1 cellular context compared by ENCODE assay signal in the genomic region with DNA sequence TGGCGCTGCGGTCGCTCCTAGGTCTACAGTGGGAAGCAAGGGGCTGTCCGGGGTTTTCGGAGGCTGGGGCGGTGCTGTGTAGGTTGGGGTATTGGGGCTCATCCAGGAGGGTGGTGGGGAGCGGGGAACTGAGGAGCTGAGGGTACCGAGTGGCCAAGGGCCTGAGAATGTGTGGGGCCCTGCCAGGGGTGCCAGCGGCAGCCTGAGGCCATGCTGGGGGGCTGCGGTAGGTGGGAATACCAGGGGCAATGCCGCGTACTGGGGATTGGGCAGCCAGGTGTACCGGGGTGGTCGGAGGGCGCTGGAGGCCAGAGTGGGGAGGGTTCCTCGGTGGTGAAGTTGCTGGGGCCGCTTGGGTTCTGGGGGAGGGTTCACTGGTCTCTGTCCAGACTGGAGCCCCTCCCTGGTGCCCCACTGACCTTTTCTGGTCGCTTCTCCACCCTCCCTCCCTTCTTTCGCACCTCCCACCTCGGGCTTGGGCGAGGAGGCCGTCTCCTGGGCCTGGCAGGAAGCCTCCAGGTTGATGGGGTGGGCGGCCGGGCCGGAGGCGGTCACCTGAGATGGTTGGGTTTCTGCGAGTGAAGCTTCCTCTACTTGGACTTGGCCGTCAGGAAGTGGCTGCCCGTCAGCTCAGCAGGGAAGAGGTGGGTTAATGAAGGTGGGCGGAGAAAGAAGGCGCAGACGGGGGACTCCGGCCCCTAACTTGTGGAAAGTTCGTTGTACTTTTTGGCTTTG.
TF ChIP-seq lines count a peak whose summit lies in the region.

No MANE protein-coding gene starts in this region.

TF ChIP-seq in GM12878, 131 proteins besides CTCF, POLR2A, EP300 and RAD21 (continued from another document and continues in another):
- no peak for TF ChIP-seq CEBPZ (IDR thresholded peaks at IDR 0.05; ENCODE audit: low read depth, low read length)
- TF ChIP-seq EZH2 (IDR thresholded peaks at IDR 0.05; ENCODE audit: borderline replicate concordance, control insufficient read depth, low read depth, low read length) = no peak
- TF ChIP-seq BHLHE40 (IDR thresholded peaks at IDR 0.05; ENCODE audit: borderline replicate concordance in 1 of 2, low read depth in 2 of 2, low read length in 1 of 2) = peak; percentile 18 to 46; a peak in 1 of 4 replicates
- no peak for TF ChIP-seq ZSCAN29 (IDR thresholded peaks at IDR 0.05)
- TF ChIP-seq, protein P1, sequence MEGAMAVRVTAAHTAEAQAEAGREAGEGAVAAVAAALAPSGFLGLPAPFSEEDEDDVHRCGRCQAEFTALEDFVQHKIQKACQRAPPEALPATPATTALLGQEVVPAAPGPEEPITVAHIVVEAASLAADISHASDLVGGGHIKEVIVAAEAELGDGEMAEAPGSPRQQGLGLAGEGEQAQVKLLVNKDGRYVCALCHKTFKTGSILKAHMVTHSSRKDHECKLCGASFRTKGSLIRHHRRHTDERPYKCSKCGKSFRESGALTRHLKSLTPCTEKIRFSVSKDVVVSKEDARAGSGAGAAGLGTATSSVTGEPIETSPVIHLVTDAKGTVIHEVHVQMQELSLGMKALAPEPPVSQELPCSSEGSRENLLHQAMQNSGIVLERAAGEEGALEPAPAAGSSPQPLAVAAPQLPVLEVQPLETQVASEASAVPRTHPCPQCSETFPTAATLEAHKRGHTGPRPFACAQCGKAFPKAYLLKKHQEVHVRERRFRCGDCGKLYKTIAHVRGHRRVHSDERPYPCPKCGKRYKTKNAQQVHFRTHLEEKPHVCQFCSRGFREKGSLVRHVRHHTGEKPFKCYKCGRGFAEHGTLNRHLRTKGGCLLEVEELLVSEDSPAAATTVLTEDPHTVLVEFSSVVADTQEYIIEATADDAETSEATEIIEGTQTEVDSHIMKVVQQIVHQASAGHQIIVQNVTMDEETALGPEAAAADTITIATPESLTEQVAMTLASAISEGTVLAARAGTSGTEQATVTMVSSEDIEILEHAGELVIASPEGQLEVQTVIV (IDR thresholded peaks at IDR 0.05; ENCODE audit: borderline replicate concordance, partially characterized antibody) = no peak
- no peak for TF ChIP-seq BCL11A (IDR thresholded peaks at IDR 0.05; ENCODE audit: low read depth, low read length)
- TF ChIP-seq POU2F2 (IDR thresholded peaks at IDR 0.05; ENCODE audit: borderline replicate concordance, low read depth, low read length) = no peak
- TF ChIP-seq, protein P2, sequence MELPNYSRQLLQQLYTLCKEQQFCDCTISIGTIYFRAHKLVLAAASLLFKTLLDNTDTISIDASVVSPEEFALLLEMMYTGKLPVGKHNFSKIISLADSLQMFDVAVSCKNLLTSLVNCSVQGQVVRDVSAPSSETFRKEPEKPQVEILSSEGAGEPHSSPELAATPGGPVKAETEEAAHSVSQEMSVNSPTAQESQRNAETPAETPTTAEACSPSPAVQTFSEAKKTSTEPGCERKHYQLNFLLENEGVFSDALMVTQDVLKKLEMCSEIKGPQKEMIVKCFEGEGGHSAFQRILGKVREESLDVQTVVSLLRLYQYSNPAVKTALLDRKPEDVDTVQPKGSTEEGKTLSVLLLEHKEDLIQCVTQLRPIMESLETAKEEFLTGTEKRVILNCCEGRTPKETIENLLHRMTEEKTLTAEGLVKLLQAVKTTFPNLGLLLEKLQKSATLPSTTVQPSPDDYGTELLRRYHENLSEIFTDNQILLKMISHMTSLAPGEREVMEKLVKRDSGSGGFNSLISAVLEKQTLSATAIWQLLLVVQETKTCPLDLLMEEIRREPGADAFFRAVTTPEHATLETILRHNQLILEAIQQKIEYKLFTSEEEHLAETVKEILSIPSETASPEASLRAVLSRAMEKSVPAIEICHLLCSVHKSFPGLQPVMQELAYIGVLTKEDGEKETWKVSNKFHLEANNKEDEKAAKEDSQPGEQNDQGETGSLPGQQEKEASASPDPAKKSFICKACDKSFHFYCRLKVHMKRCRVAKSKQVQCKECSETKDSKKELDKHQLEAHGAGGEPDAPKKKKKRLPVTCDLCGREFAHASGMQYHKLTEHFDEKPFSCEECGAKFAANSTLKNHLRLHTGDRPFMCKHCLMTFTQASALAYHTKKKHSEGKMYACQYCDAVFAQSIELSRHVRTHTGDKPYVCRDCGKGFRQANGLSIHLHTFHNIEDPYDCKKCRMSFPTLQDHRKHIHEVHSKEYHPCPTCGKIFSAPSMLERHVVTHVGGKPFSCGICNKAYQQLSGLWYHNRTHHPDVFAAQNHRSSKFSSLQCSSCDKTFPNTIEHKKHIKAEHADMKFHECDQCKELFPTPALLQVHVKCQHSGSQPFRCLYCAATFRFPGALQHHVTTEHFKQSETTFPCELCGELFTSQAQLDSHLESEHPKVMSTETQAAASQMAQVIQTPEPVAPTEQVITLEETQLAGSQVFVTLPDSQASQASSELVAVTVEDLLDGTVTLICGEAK (IDR thresholded peaks at IDR 0.05; ENCODE audit: borderline replicate concordance) = no peak
- no peak; the same call in 1 of the 2 replicates for TF ChIP-seq MTA3 (IDR thresholded peaks at IDR 0.05; ENCODE audit: borderline replicate concordance, low read length)
- peak; percentile 42; the same call in 1 of the 2 replicates for TF ChIP-seq RUNX3 (IDR thresholded peaks at IDR 0.05; ENCODE audit: low read length)
- TF ChIP-seq, protein P3, sequence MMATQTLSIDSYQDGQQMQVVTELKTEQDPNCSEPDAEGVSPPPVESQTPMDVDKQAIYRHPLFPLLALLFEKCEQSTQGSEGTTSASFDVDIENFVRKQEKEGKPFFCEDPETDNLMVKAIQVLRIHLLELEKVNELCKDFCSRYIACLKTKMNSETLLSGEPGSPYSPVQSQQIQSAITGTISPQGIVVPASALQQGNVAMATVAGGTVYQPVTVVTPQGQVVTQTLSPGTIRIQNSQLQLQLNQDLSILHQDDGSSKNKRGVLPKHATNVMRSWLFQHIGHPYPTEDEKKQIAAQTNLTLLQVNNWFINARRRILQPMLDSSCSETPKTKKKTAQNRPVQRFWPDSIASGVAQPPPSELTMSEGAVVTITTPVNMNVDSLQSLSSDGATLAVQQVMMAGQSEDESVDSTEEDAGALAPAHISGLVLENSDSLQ (IDR thresholded peaks at IDR 0.05) = peak; percentile 51
- TF ChIP-seq TARDBP (IDR thresholded peaks at IDR 0.05; ENCODE audit: borderline replicate concordance) = no peak
- no peak for TF ChIP-seq ZNF24 (IDR thresholded peaks at IDR 0.05)
- TF ChIP-seq TCF3 (IDR thresholded peaks at IDR 0.05; ENCODE audit: borderline replicate concordance, insufficient read depth, low read depth, low read length) = no peak
- TF ChIP-seq MEF2A (IDR thresholded peaks at IDR 0.05; ENCODE audit: insufficient read depth, low read depth, low read length) = no peak
- TF ChIP-seq PRDM15 (CRISPR knock-in tag; IDR thresholded peaks at IDR 0.05) = no peak
- TF ChIP-seq STAT3 (IDR thresholded peaks at IDR 0.05; ENCODE audit: low read depth, low read length) = no peak
- no peak for TF ChIP-seq HDAC2 (IDR thresholded peaks at IDR 0.05)
- TF ChIP-seq WRNIP1 (IDR thresholded peaks at IDR 0.05; ENCODE audit: borderline replicate concordance, low read depth, low read length) = no peak
- no peak for TF ChIP-seq ZBTB11 (CRISPR knock-in tag; IDR thresholded peaks at IDR 0.05)
- TF ChIP-seq, protein P4, sequence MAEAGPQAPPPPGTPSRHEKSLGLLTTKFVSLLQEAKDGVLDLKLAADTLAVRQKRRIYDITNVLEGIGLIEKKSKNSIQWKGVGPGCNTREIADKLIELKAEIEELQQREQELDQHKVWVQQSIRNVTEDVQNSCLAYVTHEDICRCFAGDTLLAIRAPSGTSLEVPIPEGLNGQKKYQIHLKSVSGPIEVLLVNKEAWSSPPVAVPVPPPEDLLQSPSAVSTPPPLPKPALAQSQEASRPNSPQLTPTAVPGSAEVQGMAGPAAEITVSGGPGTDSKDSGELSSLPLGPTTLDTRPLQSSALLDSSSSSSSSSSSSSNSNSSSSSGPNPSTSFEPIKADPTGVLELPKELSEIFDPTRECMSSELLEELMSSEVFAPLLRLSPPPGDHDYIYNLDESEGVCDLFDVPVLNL (IDR thresholded peaks at IDR 0.05; ENCODE audit: low read depth, low read length) = no peak
- no peak for TF ChIP-seq MYC (IDR thresholded peaks at IDR 0.05; ENCODE audit: insufficient read depth, insufficient read length, insufficient replicate concordance, low read length, severe bottlenecking)
